1 cellular context compared by ENCODE assay signal in genomic region chr10:70652761-70653657, GRCh38.
A peak's percentile ranks its signal among the peaks of the same experiment; 100 is the strongest.
TF ChIP-seq lines count a peak whose summit lies in the region.

No MANE protein-coding gene starts in this region.

TF ChIP-seq in GM12878, 131 proteins besides CTCF, POLR2A, EP300 and RAD21:
- TF ChIP-seq MEF2A (IDR thresholded peaks at IDR 0.05; ENCODE audit: insufficient read depth, low read depth, low read length), result peak; percentile 66; the same call in 1 of the 2 replicates
- TF ChIP-seq RUNX3 (IDR thresholded peaks at IDR 0.05; ENCODE audit: low read length), result peak; percentile 46
- TF ChIP-seq ATF2 (IDR thresholded peaks at IDR 0.05; ENCODE audit: low read length), result peak; percentile 43; the same call in 1 of the 2 replicates
- TF ChIP-seq, protein P1, sequence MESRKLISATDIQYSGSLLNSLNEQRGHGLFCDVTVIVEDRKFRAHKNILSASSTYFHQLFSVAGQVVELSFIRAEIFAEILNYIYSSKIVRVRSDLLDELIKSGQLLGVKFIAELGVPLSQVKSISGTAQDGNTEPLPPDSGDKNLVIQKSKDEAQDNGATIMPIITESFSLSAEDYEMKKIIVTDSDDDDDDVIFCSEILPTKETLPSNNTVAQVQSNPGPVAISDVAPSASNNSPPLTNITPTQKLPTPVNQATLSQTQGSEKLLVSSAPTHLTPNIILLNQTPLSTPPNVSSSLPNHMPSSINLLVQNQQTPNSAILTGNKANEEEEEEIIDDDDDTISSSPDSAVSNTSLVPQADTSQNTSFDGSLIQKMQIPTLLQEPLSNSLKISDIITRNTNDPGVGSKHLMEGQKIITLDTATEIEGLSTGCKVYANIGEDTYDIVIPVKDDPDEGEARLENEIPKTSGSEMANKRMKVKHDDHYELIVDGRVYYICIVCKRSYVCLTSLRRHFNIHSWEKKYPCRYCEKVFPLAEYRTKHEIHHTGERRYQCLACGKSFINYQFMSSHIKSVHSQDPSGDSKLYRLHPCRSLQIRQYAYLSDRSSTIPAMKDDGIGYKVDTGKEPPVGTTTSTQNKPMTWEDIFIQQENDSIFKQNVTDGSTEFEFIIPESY (IDR thresholded peaks at IDR 0.05), result no peak
- no peak for TF ChIP-seq FOS (IDR thresholded peaks at IDR 0.05; ENCODE audit: borderline replicate concordance, extremely low read depth, insufficient read length)
